In genomic region chr14:54767139-54767431, GRCh38 we compare ENCODE assay signal across 15 cellular contexts.
DNase-seq lines count a peak whose midpoint lies in the region; ATAC-seq and TF ChIP-seq lines count a peak whose summit lies in the region.
"Had no signal": no experiment of that assay in that cellular context is flagged by ENCODE, and none has a peak within 500 bp of the region (broad histone marks: within the 10 kb centered on the region; RNA-seq: fewer than 3 reads in every experiment).

No MANE protein-coding gene starts in this region.

- no peaks in the 10 kb centered on the region for H3K9me3 Mint-ChIP-seq in activated CD4-positive, alpha-beta T cell treated with anti-CD3 and anti-CD28 coated beads for 36 hours (ENCODE audit: low read depth)
- H3K9me3 Mint-ChIP-seq: CD8-positive, alpha-beta T cell had no signal

- H3K9ac ChIP-seq in neuronal stem cell (ENCODE audit: low read depth, low read length, poor library complexity) = no peak overlapping the region

- H3K4me3 ChIP-seq in neuronal stem cell (ENCODE audit: low read length in 2 of 2) = no peak overlapping the region
- no peak overlapping the region for H3K4me3 ChIP-seq in upper lobe of right lung
- H3K4me3 ChIP-seq in thyroid gland (replicated peaks in 1 of 3) = no peak overlapping the region
- H3K4me3 ChIP-seq: PC-9 had no signal

- H3K4ac ChIP-seq in neuronal stem cell (ENCODE audit: low read length) = no peak overlapping the region

- WGBS in neuronal stem cell (ENCODE audit: extremely low coverage in 2 of 2, insufficient read length in 2 of 2, insufficient replicate concordance in 1 of 2), 2 donors = no CpG with 5 or more reads among the region's 10 CpGs
- WGBS in thyroid gland, 2 donors = 85 to 94% methylated on average over 10 of the region's 10 CpGs

- H3K9me3 ChIP-seq in neuronal stem cell (replicated peaks in 1 of 2; ENCODE audit: control insufficient read depth in 2 of 2, insufficient read depth in 1 of 2, low read depth in 1 of 2, low read length in 2 of 2) (no peaks in the 10 kb centered on the region), upper lobe of right lung (no peaks in the 10 kb centered on the region), thyroid gland (no peaks in the 10 kb centered on the region)

- H3K4me1 ChIP-seq in neuronal stem cell (ENCODE audit: control insufficient read depth in 2 of 2, insufficient read depth in 1 of 2, low read depth in 1 of 2, low read length in 2 of 2) (peaks cover 6% of the 10 kb centered on the region in 2 donors), upper lobe of right lung (no peaks in the 10 kb centered on the region), thyroid gland (no peaks in the 10 kb centered on the region)

- H3K18ac ChIP-seq in neuronal stem cell (ENCODE audit: low read length) = no peak overlapping the region

- H3K27me3 Mint-ChIP-seq in activated CD4-positive, alpha-beta T cell treated with anti-CD3 and anti-CD28 coated beads for 36 hours = peaks cover 12% of the 10 kb centered on the region

- no peak overlapping the region for H3K4me3 Mint-ChIP-seq in activated CD4-positive, alpha-beta T cell treated with anti-CD3 and anti-CD28 coated beads for 36 hours
- H3K4me3 Mint-ChIP-seq: CD8-positive, alpha-beta T cell had no signal

- no peaks in the 10 kb centered on the region for H3K27me3 ChIP-seq in neuronal stem cell (ENCODE audit: control insufficient read depth in 3 of 3, insufficient read depth in 3 of 3, low read depth in 1 of 3, low read length in 3 of 3)
- no peaks in the 10 kb centered on the region for H3K27me3 ChIP-seq in upper lobe of right lung
- no peaks in the 10 kb centered on the region for H3K27me3 ChIP-seq in thyroid gland

- intact Hi-C loops in activated CD4-positive, alpha-beta T cell treated with anti-CD3 and anti-CD28 coated beads for 36 hours (cut with DNase I, micrococcal nuclease) = no loop called here
- intact Hi-C loops in left ventricle myocardium superior (cut with micrococcal nuclease) = no loop called here
- intact Hi-C loops in Right ventricle myocardium superior (cut with DNase I) = no loop called here
- intact Hi-C loops in upper lobe of right lung (cut with DNase I) = no loop called here
- intact Hi-C loops in thyroid gland (cut with DNase I) = no loop called here

- TF ChIP-seq CTCF in upper lobe of right lung (IDR thresholded peaks at IDR 0.05) = no peak
- no peak for TF ChIP-seq CTCF in thyroid gland (IDR thresholded peaks at IDR 0.05)

- no peak overlapping the region for H3K23ac ChIP-seq in neuronal stem cell (ENCODE audit: low read depth, low read length, poor library complexity)

- no peak overlapping the region for H2BK15ac ChIP-seq in neuronal stem cell (ENCODE audit: low read length)

- H3K4me1 Mint-ChIP-seq in activated CD4-positive, alpha-beta T cell treated with anti-CD3 and anti-CD28 coated beads for 36 hours = peaks cover 23% of the 10 kb centered on the region

- CTCF ChIA-PET in activated CD4-positive, alpha-beta T cell treated with anti-CD3 and anti-CD28 coated beads for 36 hours (lab: Charles Lee) = interaction anchor here (1.8 kb wide), 1 partner anchor 203 kb away, joined by 5 read pairs; no protein-coding TSS in a partner anchor

- no peak overlapping the region for H3K4me2 ChIP-seq in neuronal stem cell (ENCODE audit: insufficient read depth, low read length, poor library complexity, severe bottlenecking)
- H3K4me2 ChIP-seq: PC-9 had no signal

- H3K79me1 ChIP-seq in neuronal stem cell (ENCODE audit: low read depth, low read length) = no peaks in the 10 kb centered on the region

- POLR2A ChIA-PET in activated CD4-positive, alpha-beta T cell treated with anti-CD3 and anti-CD28 coated beads for 36 hours (lab: Charles Lee) = no interaction called here

- peak; percentile 69 for ATAC-seq in activated CD4-positive, alpha-beta T cell treated with anti-CD3 and anti-CD28 coated beads for 36 hours
- peak; percentile 4 for ATAC-seq in left ventricle myocardium superior
- ATAC-seq in Right ventricle myocardium superior (ENCODE audit: poor library complexity) = no peak
- ATAC-seq in upper lobe of right lung = no peak
- ATAC-seq: CD8-positive, alpha-beta T cell had no signal

- peak overlapping the region; percentile 57 for H2BK5ac ChIP-seq in neuronal stem cell (ENCODE audit: low read length)

- H2BK120ac ChIP-seq in neuronal stem cell (ENCODE audit: low read depth, low read length) = no peak overlapping the region

- peaks cover 4 to 72% of the 10 kb centered on the region in 2 donors for H3K36me3 ChIP-seq in neuronal stem cell (replicated peaks in 1 of 2; ENCODE audit: control insufficient read depth in 2 of 2, insufficient read depth in 2 of 2, low read length in 2 of 2)
- peaks cover 29% of the 10 kb centered on the region for H3K36me3 ChIP-seq in upper lobe of right lung
- H3K36me3 ChIP-seq in thyroid gland = peaks cover 0 to 4% of the 10 kb centered on the region in 2 donors

- H2BK12ac ChIP-seq in neuronal stem cell (ENCODE audit: low read length) = no peak overlapping the region

- no peak for DNase-seq in activated CD4-positive, alpha-beta T cell treated with anti-CD3 and anti-CD28 coated beads for 36 hours
- DNase-seq in activated CD4-positive, alpha-beta T cell treated with anti-CD3 and anti-CD28 coated beads, Interleukin-2, amount 50 U/mL, for 1 hour = no peak
- DNase-seq in left ventricle myocardium superior (no peak), Right ventricle myocardium superior (no peak), neuronal stem cell (ENCODE audit: low spot score) (no peak), upper lobe of right lung (peak; percentile 32), thyroid gland (no peak)
- DNase-seq in stimulated activated naive CD4-positive, alpha-beta T cell treated with Interleukin-2 at 50 U/mL for 16 hours (lab: John Stamatoyannopoulos, UW) = no peak
- DNase-seq: CD8-positive, alpha-beta T cell; DMS79 treated with DMSO at 0.1 percent for 48 hours; NCI-H1105 treated with DMSO at 0.1 percent for 48 hours; NCI-H187; NCI-H774; PC-9 had no signal

- no peaks in the 10 kb centered on the region for H3K36me3 Mint-ChIP-seq in activated CD4-positive, alpha-beta T cell treated with anti-CD3 and anti-CD28 coated beads for 36 hours (ENCODE audit: low read depth)
- H3K36me3 Mint-ChIP-seq: CD8-positive, alpha-beta T cell had no signal

- peak overlapping the region; percentile 86 for H3K27ac Mint-ChIP-seq in activated CD4-positive, alpha-beta T cell treated with anti-CD3 and anti-CD28 coated beads for 36 hours
- H3K27ac Mint-ChIP-seq: CD8-positive, alpha-beta T cell had no signal

- H4K91ac ChIP-seq in neuronal stem cell (ENCODE audit: low read depth, low read length, poor library complexity) = no peak overlapping the region

- no peak overlapping the region for H3K14ac ChIP-seq in neuronal stem cell (ENCODE audit: low read length)

- no peak for TF ChIP-seq POLR2A in thyroid gland (IDR thresholded peaks at IDR 0.05)

- H3K27ac ChIP-seq in neuronal stem cell (replicated peaks; ENCODE audit: low read length) (no peak overlapping the region), upper lobe of right lung (no peak overlapping the region), thyroid gland (no peak overlapping the region)
- H3K27ac ChIP-seq: 22Rv1, PC-9 had no signal

- no peak overlapping the region for H4K8ac ChIP-seq in neuronal stem cell (ENCODE audit: low read depth, low read length)

- H2AK5ac ChIP-seq in neuronal stem cell (ENCODE audit: low read depth, low read length) = no peak overlapping the region

- H2AFZ ChIP-seq in neuronal stem cell (ENCODE audit: low read length) = no peak overlapping the region
- H2AFZ ChIP-seq: PC-9 had no signal

Comparison
In these comparisons a context has a peak if more than half of its experiments do, and no peak if none do; other contexts are left out.
1. ATAC-seq: peak in activated CD4-positive, alpha-beta T cell treated with anti-CD3 and anti-CD28 coated beads for 36 hours (single experiment) and left ventricle myocardium superior (single experiment); none in Right ventricle myocardium superior (single experiment) and upper lobe of right lung (single experiment).